1 cellular context compared by ENCODE assay signal in genomic region chr17:68775969-68776368, GRCh38.
TF ChIP-seq lines count a peak whose summit lies in the region.

No MANE protein-coding gene starts in this region.

TF ChIP-seq in endothelial cell of umbilical vein, 7 proteins besides CTCF, POLR2A, EP300 and RAD21 (continued from another document):
- no peak for TF ChIP-seq POLR2AphosphoS5 (IDR thresholded peaks at IDR 0.05; ENCODE audit: insufficient read depth, low read depth, low read length)
- TF ChIP-seq EZH2 (IDR thresholded peaks at IDR 0.05; ENCODE audit: borderline replicate concordance, low read depth, low read length, severe bottlenecking), result no peak
- TF ChIP-seq FOS (IDR thresholded peaks at IDR 0.05; ENCODE audit: borderline replicate concordance, insufficient read depth, low read length), result no peak
- no peak for TF ChIP-seq MAX (IDR thresholded peaks at IDR 0.05; ENCODE audit: insufficient read depth, insufficient read length)
- TF ChIP-seq JUN (IDR thresholded peaks at IDR 0.05; ENCODE audit: borderline replicate concordance, insufficient read depth, insufficient read length, low read depth), result no peak
TF ChIP-seq in endothelial cell of umbilical vein: peak in this region for 0.
